In genomic region chr17:4833178-4833940, GRCh38 we compare ENCODE assay signal across 8 cellular contexts. TPM values are rescaled to one million over a fixed set of nuclear protein-coding genes. Genes with fewer than 3 reads are reported as not detected.
DNase-seq lines count a peak whose midpoint lies in the region; ATAC-seq and TF ChIP-seq lines count a peak whose summit lies in the region.

Gene MINK1, plus strand, starts transcription at chr17:4833340. Its CDS starts 244 bp downstream, at chr17:4833584.

- DNase-seq in GDM1 (lab: John Stamatoyannopoulos, UW): peak; percentile 91
- DNase-seq in H9: peak; percentile 89
- DNase-seq in MM.1S: peak; percentile 96
- no peak for DNase-seq in SK-N-MC (ENCODE audit: low read depth, low spot score)
- DNase-seq in activated naive CD4-positive, alpha-beta T cell treated with anti-CD3 and anti-CD28 coated beads, Interleukin-2, amount 10 ng/mL, durations not matched to agents 7 days and 5 days: peak; percentile 91
- peak in 54 of 56 donors; percentile 35 to 92 (median 81) for DNase-seq in nucleus accumbens (lab: John Stamatoyannopoulos, UW)
- DNase-seq in superior temporal gyrus (ENCODE audit: extremely low spot score): peak; percentile 87

- TF ChIP-seq EP300 in gastroesophageal sphincter (IDR thresholded peaks at IDR 0.05): no peak

- H3K27me3 ChIP-seq in H9 (ENCODE audit: insufficient read depth, low read length) (no peaks in the 10 kb centered on the region), MM.1S (replicated peaks; ENCODE audit: insufficient read depth, low read length) (0 out of 2 replicates have a peak, but pooled peaks cover 3% of the 10 kb centered on the region), gastroesophageal sphincter (no peaks in the 10 kb centered on the region)

- H3K9me3 ChIP-seq in H9 (ENCODE audit: control insufficient read depth, low read depth, low read length) (no peaks in the 10 kb centered on the region), MM.1S (replicated peaks; ENCODE audit: insufficient read depth, low read length) (no peaks in the 10 kb centered on the region), SK-N-MC (ENCODE audit: low read depth, low read length) (no peaks in the 10 kb centered on the region), gastroesophageal sphincter (no peaks in the 10 kb centered on the region)

- H3K9ac ChIP-seq in H9 (ENCODE audit: extremely low read depth, insufficient read length, low read length): peak within 1 kb of the TSS; percentile 42
- H3K9ac ChIP-seq in MM.1S (ENCODE audit: low read length): peak within 1 kb of the TSS; percentile 80
- peak within 1 kb of the TSS; percentile 83 for H3K9ac ChIP-seq in SK-N-MC (ENCODE audit: insufficient read length)

- TF ChIP-seq CTCF in H9 (conservative IDR thresholded peaks at IDR 0.05): no peak
- no peak for TF ChIP-seq CTCF in MM.1S (IDR thresholded peaks at IDR 0.05; ENCODE audit: low read length)
- TF ChIP-seq CTCF in gastroesophageal sphincter (IDR thresholded peaks at IDR 0.05): peak in 2 of 4 experiments; percentile 9 to 14

- CTCF ChIA-PET in activated naive CD4-positive, alpha-beta T cell treated with anti-CD3 and anti-CD28 coated beads, Interleukin-2, amount 10 ng/mL, durations not matched to agents 7 days and 5 days (lab: Charles Lee): no interaction called here

- H3K27ac ChIP-seq in H9 (ENCODE audit: insufficient read length, low read depth, low read length) (no peak within 1 kb of the TSS), MM.1S (ENCODE audit: low read length) (peak within 1 kb of the TSS; percentile 49; the same call in 1 of the 2 replicates), SK-N-MC (peak within 1 kb of the TSS; percentile 77), gastroesophageal sphincter (peak within 1 kb of the TSS; percentile 40 to 97 (median 92))

- peak within 1 kb of the TSS; percentile 82 to 92 for H3K4me3 Mint-ChIP-seq in H9
- peak within 1 kb of the TSS; percentile 86 for H3K4me3 Mint-ChIP-seq in activated naive CD4-positive, alpha-beta T cell treated with anti-CD3 and anti-CD28 coated beads, Interleukin-2, amount 10 ng/mL, durations not matched to agents 7 days and 5 days

- H3K23ac ChIP-seq in H9 (ENCODE audit: insufficient read length, low read depth, low read length): no peak within 1 kb of the TSS

- H3K36me3 Mint-ChIP-seq in H9 (ENCODE audit: insufficient read depth in 1 of 3, low read depth in 3 of 3): peaks cover 0 to 8% (median 0%) of the 10 kb centered on the region in 3 experiments; a peak in 2 of 7 replicates
- peaks cover 14% of the 10 kb centered on the region for H3K36me3 Mint-ChIP-seq in activated naive CD4-positive, alpha-beta T cell treated with anti-CD3 and anti-CD28 coated beads, Interleukin-2, amount 10 ng/mL, durations not matched to agents 7 days and 5 days

- H3K14ac ChIP-seq in H9 (ENCODE audit: insufficient read depth, low read length): no peak within 1 kb of the TSS

- peak within 1 kb of the TSS; percentile 92 for H3K4me3 ChIP-seq in MM.1S (ENCODE audit: low read length)
- peak within 1 kb of the TSS; percentile 89 for H3K4me3 ChIP-seq in SK-N-MC
- peak within 1 kb of the TSS; percentile 58 to 98 for H3K4me3 ChIP-seq in gastroesophageal sphincter

- no peak within 1 kb of the TSS for H3K18ac ChIP-seq in H9 (ENCODE audit: insufficient read length, low read depth, low read length)

- no peak within 1 kb of the TSS for H3T11ph ChIP-seq in H9 (ENCODE audit: low read length)

- no peak within 1 kb of the TSS for H4K5ac ChIP-seq in H9 (ENCODE audit: insufficient read length, low read depth, low read length)

- peaks cover 3% of the 10 kb centered on the region; the same call in 1 of the 2 replicates for H3F3A ChIP-seq in MM.1S (ENCODE audit: insufficient read depth, low read length)

- no peak within 1 kb of the TSS for H4K91ac ChIP-seq in H9 (ENCODE audit: insufficient read length, low read depth, low read length)

- H3K27me3 Mint-ChIP-seq in H9 (ENCODE audit: low read depth): no peaks in the 10 kb centered on the region
- H3K27me3 Mint-ChIP-seq in activated naive CD4-positive, alpha-beta T cell treated with anti-CD3 and anti-CD28 coated beads, Interleukin-2, amount 10 ng/mL, durations not matched to agents 7 days and 5 days: peaks cover 8% of the 10 kb centered on the region

- peaks cover 8% of the 10 kb centered on the region; the same call in 1 of the 2 replicates for H3K79me2 ChIP-seq in H9 (ENCODE audit: insufficient read depth, low read length)
- H3K79me2 ChIP-seq in MM.1S (ENCODE audit: low read length): peaks cover 51% of the 10 kb centered on the region

- no peak within 1 kb of the TSS for H2BK20ac ChIP-seq in H9 (ENCODE audit: low read depth, low read length, poor library complexity, severe bottlenecking)

- H2AK5ac ChIP-seq in H9 (ENCODE audit: insufficient read length, low read length): no peak within 1 kb of the TSS

- WGBS in H9 (ENCODE audit: extremely low coverage, insufficient read length, low lambda C conversion rate): no CpG with 5 or more reads among the region's 91 CpGs
- WGBS in gastroesophageal sphincter (ENCODE audit: low coverage in 1 of 2), 2 donors: 0% methylated on average over 12 to 20 of the region's 91 CpGs

- peaks cover 7% of the 10 kb centered on the region for H3K79me1 ChIP-seq in H9 (ENCODE audit: insufficient read depth, low read depth, low read length, poor library complexity, severe bottlenecking)

- H2AFZ ChIP-seq in H9 (ENCODE audit: low read length) (no peak within 1 kb of the TSS), MM.1S (ENCODE audit: low read length) (peak within 1 kb of the TSS; percentile 97)

- H3K4me1 Mint-ChIP-seq in H9: peaks cover 18 to 20% of the 10 kb centered on the region in 2 experiments
- peaks cover 34% of the 10 kb centered on the region for H3K4me1 Mint-ChIP-seq in activated naive CD4-positive, alpha-beta T cell treated with anti-CD3 and anti-CD28 coated beads, Interleukin-2, amount 10 ng/mL, durations not matched to agents 7 days and 5 days

- H3K56ac ChIP-seq in H9 (ENCODE audit: insufficient read length, low read depth, low read length): no peak within 1 kb of the TSS

- no peak within 1 kb of the TSS for H4K8ac ChIP-seq in H9 (replicated peaks; ENCODE audit: insufficient read length, low read depth, low read length)

- no peak within 1 kb of the TSS for H3K4ac ChIP-seq in H9 (ENCODE audit: low read depth, low read length)

- H2BK120ac ChIP-seq in H9 (ENCODE audit: low read depth, low read length, poor library complexity, severe bottlenecking): no peak within 1 kb of the TSS

- no peaks in the 10 kb centered on the region; the same call in 1 of the 2 replicates for H3K4me1 ChIP-seq in H9 (ENCODE audit: insufficient read depth, low read length)
- peaks cover 23% of the 10 kb centered on the region; the same call in 1 of the 2 replicates for H3K4me1 ChIP-seq in MM.1S (ENCODE audit: low read length)
- H3K4me1 ChIP-seq in gastroesophageal sphincter: peaks cover 0 to 47% (median 16%) of the 10 kb centered on the region in 3 donors

- no peaks in the 10 kb centered on the region for H3K9me2 ChIP-seq in MM.1S (replicated peaks; ENCODE audit: insufficient read depth, low read length)

- H2BK5ac ChIP-seq in H9 (ENCODE audit: insufficient read length, low read length): no peak within 1 kb of the TSS

- peak within 1 kb of the TSS; percentile 70 to 97 (median 96) for H3K27ac Mint-ChIP-seq in H9
- H3K27ac Mint-ChIP-seq in activated naive CD4-positive, alpha-beta T cell treated with anti-CD3 and anti-CD28 coated beads, Interleukin-2, amount 10 ng/mL, durations not matched to agents 7 days and 5 days: peak within 1 kb of the TSS; percentile 87

- TF ChIP-seq POLR2A in gastroesophageal sphincter (IDR thresholded peaks at IDR 0.05): peak; percentile 76 to 79

- H3K4me2 ChIP-seq in H9 (ENCODE audit: insufficient read depth, insufficient read length, low read length): peak within 1 kb of the TSS; percentile 83
- peak within 1 kb of the TSS; percentile 99 for H3K4me2 ChIP-seq in MM.1S (ENCODE audit: low read depth, low read length)

- ATAC-seq in gastroesophageal sphincter: peak; percentile 99

- no peak within 1 kb of the TSS for H2BK12ac ChIP-seq in H9 (ENCODE audit: insufficient read length, low read depth, low read length)

- H3K36me3 ChIP-seq in MM.1S (replicated peaks; ENCODE audit: insufficient read depth, low read length) (no peaks in the 10 kb centered on the region), SK-N-MC (ENCODE audit: insufficient read depth, low read length) (peaks cover 7% of the 10 kb centered on the region; the same call in 1 of the 2 replicates), gastroesophageal sphincter (no peaks in the 10 kb centered on the region)

- H4K20me1 ChIP-seq in H9 (ENCODE audit: control insufficient read depth, insufficient read depth, insufficient read length): no peaks in the 10 kb centered on the region
- H4K20me1 ChIP-seq in MM.1S (ENCODE audit: insufficient read depth, low read length): no peaks in the 10 kb centered on the region

- H2BK15ac ChIP-seq in H9 (ENCODE audit: low read depth, low read length): no peak within 1 kb of the TSS

- H3K23me2 ChIP-seq in H9 (ENCODE audit: insufficient read length, low read depth, low read length, poor library complexity, severe bottlenecking): peaks cover 7% of the 10 kb centered on the region

- H3K9me3 Mint-ChIP-seq in H9: no peaks in the 10 kb centered on the region
- no peaks in the 10 kb centered on the region for H3K9me3 Mint-ChIP-seq in activated naive CD4-positive, alpha-beta T cell treated with anti-CD3 and anti-CD28 coated beads, Interleukin-2, amount 10 ng/mL, durations not matched to agents 7 days and 5 days

RNA-seq across cellular contexts. Expression of gene MINK1, which starts in this region (rescaled TPM):
- total RNA-seq in H9 (2021): 64.3 and 68.8 TPM in 2 replicates
- total RNA-seq in gastroesophageal sphincter: 10 to 100 TPM; 29.3 to 48.6 (median 46.4) TPM
